In the genomic region with DNA sequence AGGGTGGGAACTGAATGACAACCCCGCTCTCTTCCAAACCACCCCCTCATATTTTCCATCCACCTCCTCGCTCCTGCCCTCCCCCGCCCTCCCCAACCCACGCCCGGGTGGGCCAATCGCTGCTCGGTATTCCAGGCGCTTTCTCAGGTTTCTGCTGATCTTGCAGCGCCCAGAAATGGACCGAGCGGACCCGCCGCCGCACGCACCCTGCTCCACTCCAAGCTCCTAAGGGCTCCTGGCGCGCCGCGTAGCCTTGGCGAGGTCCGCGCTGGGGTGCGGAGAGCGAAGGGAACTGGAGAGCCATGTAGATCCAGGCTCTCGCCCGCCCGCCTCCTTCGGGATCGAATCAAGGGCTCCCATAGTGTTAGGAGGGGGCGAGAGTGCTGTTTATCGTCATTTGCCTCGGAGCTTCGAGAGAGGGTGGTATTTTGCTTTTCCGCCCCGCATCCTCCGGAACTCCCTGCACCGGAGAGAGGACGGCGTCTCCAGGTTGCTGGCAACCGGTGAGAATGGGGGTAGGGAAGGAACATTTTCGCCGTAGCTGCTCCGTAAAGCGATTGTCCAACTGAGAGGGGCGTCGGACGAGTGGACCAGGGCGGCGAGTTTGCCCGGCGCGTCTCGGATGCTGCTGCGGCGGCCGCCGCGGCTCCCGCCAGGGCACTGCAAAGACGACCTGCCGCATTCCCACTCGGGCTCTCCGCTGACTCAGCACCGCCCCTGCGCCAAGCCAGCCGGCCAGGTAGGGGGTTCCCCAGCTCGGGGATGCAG, we compare ENCODE assay signal across 8 cellular contexts. TPM values are rescaled to one million over a fixed set of nuclear protein-coding genes. Genes with fewer than 3 reads are reported as not detected.
DNase-seq lines count a peak whose midpoint lies in the region; ATAC-seq, FAIRE-seq and TF ChIP-seq lines count a peak whose summit lies in the region.

Gene KCNA1, plus strand, starts transcription at position 172 of the 768 bp plus-strand sequence. CDS start 1,474 bp downstream, outside the sequence.

- H3K4me3 Mint-ChIP-seq in activated CD4-positive, alpha-beta T cell treated with anti-CD3 and anti-CD28 coated beads, Interleukin-2, amount 10 ng/mL, durations not matched to agents 7 days and 5 days, result peak within 1 kb of the TSS; percentile 79

- H3K9me3 ChIP-seq in parathyroid adenoma (ENCODE audit: control insufficient read depth, low read length), result no peaks in the 10 kb centered on the region
- no peaks in the 10 kb centered on the region for H3K9me3 ChIP-seq in body of pancreas

- no peak for TF ChIP-seq POLR2A in body of pancreas (IDR thresholded peaks at IDR 0.05)
- no peak for TF ChIP-seq POLR2A in GM18505 (IDR thresholded peaks at IDR 0.05; ENCODE audit: borderline replicate concordance, extremely low read depth, insufficient read depth, insufficient read length)

- WGBS in body of pancreas, 2 donors, result 0% methylated on average over 67 of the region's 67 CpGs; no CpG with 5 or more reads in 1 of the 2 donors

- intact Hi-C loops in body of pancreas (cut with DNase I), result no loop called here

- no peak for FAIRE-seq in frontal cortex (lab: Jason Lieb, UNC)

- H3K4me2 ChIP-seq in parathyroid adenoma (ENCODE audit: low read length), result peak within 1 kb of the TSS; percentile 82

- H2AFZ ChIP-seq in parathyroid adenoma, result peak within 1 kb of the TSS; percentile 73

- H3K4me1 ChIP-seq in parathyroid adenoma (no peaks in the 10 kb centered on the region), body of pancreas (peaks cover 23% of the 10 kb centered on the region)

- CTCF ChIA-PET in activated CD4-positive, alpha-beta T cell treated with anti-CD3 and anti-CD28 coated beads, Interleukin-2, amount 10 ng/mL, durations not matched to agents 7 days and 5 days (lab: Charles Lee), result interaction anchor here (1.0 to 1.5 kb wide), 3 partner anchors 12 to 54 kb away, joined by 3 to 6 read pairs (median 4); no protein-coding TSS in a partner anchor

- ATAC-seq in body of pancreas (no peak), GM18505 (IDR thresholded peaks at IDR 0.05; ENCODE audit: unreplicated experiment) (no peak)

- DNase-seq in NCI-H82 (lab: John Stamatoyannopoulos, UW), result peak; percentile 12
- DNase-seq in NCI-H82 treated with DMSO at 0.1 percent for 48 hours (lab: John Stamatoyannopoulos, UW; ENCODE audit: unreplicated experiment), result no peak
- DNase-seq in activated CD4-positive, alpha-beta T cell treated with anti-CD3 and anti-CD28 coated beads, Interleukin-2, amount 10 ng/mL, durations not matched to agents 7 days and 5 days, result no peak
- peak; percentile 32 to 58 for DNase-seq in frontal cortex (ENCODE audit: low spot score in 2 of 2)
- no peak for DNase-seq in NK-92 (lab: John Stamatoyannopoulos, UW; ENCODE audit: unreplicated experiment)
- no peak for DNase-seq in body of pancreas

- H3K4me1 Mint-ChIP-seq in activated CD4-positive, alpha-beta T cell treated with anti-CD3 and anti-CD28 coated beads, Interleukin-2, amount 10 ng/mL, durations not matched to agents 7 days and 5 days, result peaks cover 18% of the 10 kb centered on the region

- no peak within 1 kb of the TSS for H3K27ac Mint-ChIP-seq in activated CD4-positive, alpha-beta T cell treated with anti-CD3 and anti-CD28 coated beads, Interleukin-2, amount 10 ng/mL, durations not matched to agents 7 days and 5 days

- peaks cover 43% of the 10 kb centered on the region for H3K27me3 Mint-ChIP-seq in activated CD4-positive, alpha-beta T cell treated with anti-CD3 and anti-CD28 coated beads, Interleukin-2, amount 10 ng/mL, durations not matched to agents 7 days and 5 days

- no peak for TF ChIP-seq CTCF in parathyroid adenoma (IDR thresholded peaks at IDR 0.05)
- TF ChIP-seq CTCF in body of pancreas (IDR thresholded peaks at IDR 0.05), result no peak

- H3K36me3 ChIP-seq in parathyroid adenoma (ENCODE audit: control insufficient read depth, insufficient read depth, low read length), result no peaks in the 10 kb centered on the region
- H3K36me3 ChIP-seq in body of pancreas (replicated peaks in 1 of 2; ENCODE audit: insufficient read depth in 1 of 2, low read depth in 2 of 2), result no peaks in the 10 kb centered on the region

- no peak within 1 kb of the TSS for H3K9ac ChIP-seq in parathyroid adenoma

- H3K9me3 Mint-ChIP-seq in activated CD4-positive, alpha-beta T cell treated with anti-CD3 and anti-CD28 coated beads, Interleukin-2, amount 10 ng/mL, durations not matched to agents 7 days and 5 days, result no peaks in the 10 kb centered on the region

- no peaks in the 10 kb centered on the region for H3K79me2 ChIP-seq in parathyroid adenoma

- H3K27me3 ChIP-seq in parathyroid adenoma (ENCODE audit: control insufficient read depth, insufficient read depth, low read length) (peaks cover 5% of the 10 kb centered on the region), body of pancreas (peaks cover 0 to 14% of the 10 kb centered on the region in 2 donors)

- H3K27ac ChIP-seq in parathyroid adenoma (no peak within 1 kb of the TSS), body of pancreas (no peak within 1 kb of the TSS)

- POLR2A ChIA-PET in activated CD4-positive, alpha-beta T cell treated with anti-CD3 and anti-CD28 coated beads, Interleukin-2, amount 10 ng/mL, durations not matched to agents 7 days and 5 days (lab: Charles Lee), result no interaction called here

- no peaks in the 10 kb centered on the region for H3K36me3 Mint-ChIP-seq in activated CD4-positive, alpha-beta T cell treated with anti-CD3 and anti-CD28 coated beads, Interleukin-2, amount 10 ng/mL, durations not matched to agents 7 days and 5 days (ENCODE audit: low read depth)

- H3K4me3 ChIP-seq in parathyroid adenoma (ENCODE audit: low read depth, low read length), result peak within 1 kb of the TSS; percentile 47
- H3K4me3 ChIP-seq in body of pancreas, result peak within 1 kb of the TSS in 1 of 2 donors; percentile 15

RNA-seq across cellular contexts. Expression of gene KCNA1, which starts in this region (rescaled TPM):
- not detected for total RNA-seq in activated CD4-positive, alpha-beta T cell treated with anti-CD3 and anti-CD28 coated beads, Interleukin-2, amount 10 ng/mL, durations not matched to agents 7 days and 5 days
- 7.3 TPM for total RNA-seq in frontal cortex
- total RNA-seq in body of pancreas, result under 1 TPM in 1 of 2 donors, not detected in 1; under 0.01 TPM

Comparison
In these comparisons a context has a peak if more than half of its experiments do, and no peak if none do; other contexts are left out.
1. DNase-seq: peak in NCI-H82 (single experiment) and frontal cortex (2 of 2); none in NCI-H82 treated with DMSO at 0.1 percent for 48 hours (single experiment), activated CD4-positive, alpha-beta T cell treated with anti-CD3 and anti-CD28 coated beads, Interleukin-2, amount 10 ng/mL, durations not matched to agents 7 days and 5 days (single experiment), NK-92 (single experiment) and body of pancreas (0 of 4).